8 cellular contexts compared by ENCODE assay signal in the genomic region with DNA sequence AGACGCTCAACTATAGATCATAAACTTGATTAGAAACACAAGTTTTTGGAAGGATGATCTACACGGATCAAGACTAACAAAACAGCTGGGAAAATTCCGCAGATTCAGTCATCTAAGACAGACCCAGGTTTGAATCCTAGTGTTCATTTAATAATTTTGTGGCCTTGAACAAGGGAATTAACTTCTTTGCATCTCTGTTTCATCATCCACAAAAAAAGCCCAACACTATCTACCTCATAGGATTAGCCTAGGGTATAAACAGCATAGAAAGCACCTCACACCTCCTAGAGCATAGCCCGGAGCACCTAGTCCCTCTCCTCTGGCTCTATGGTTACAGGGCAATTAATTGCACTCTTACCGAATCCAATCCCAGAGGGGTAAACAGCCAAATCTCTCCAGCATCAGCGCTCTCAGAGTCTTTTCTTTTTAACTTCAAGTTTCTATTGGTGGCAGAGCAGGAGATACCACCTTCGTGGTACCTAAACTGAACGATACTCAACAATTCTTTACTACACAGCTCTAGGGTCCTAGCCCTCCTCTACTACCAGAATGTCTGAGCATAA. TPM values are rescaled to one million over a fixed set of nuclear protein-coding genes. Genes with fewer than 3 reads are reported as not detected.
DNase-seq lines count a peak whose midpoint lies in the region; ATAC-seq and TF ChIP-seq lines count a peak whose summit lies in the region.

No MANE protein-coding gene starts in this region.

- intact Hi-C loops in activated CD8-positive, alpha-beta T cell treated with anti-CD3 and anti-CD28 coated beads for 36 hours (cut with micrococcal nuclease): loop anchor here (2.0 to 5.0 kb wide), 2 partner anchors 46 to 227 kb away; no protein-coding TSS in a partner anchor

- DNase-seq in activated naive CD4-positive, alpha-beta T cell treated with anti-CD3 and anti-CD28 coated beads, Interleukin-2, amount 10 ng/mL, durations not matched to agents 7 days and 5 days: no peak
- DNase-seq in activated naive CD4-positive, alpha-beta T cell treated with anti-CD3 and anti-CD28 coated beads, Interleukin-2, amount 50 U/mL, for 16 hours: no peak
- DNase-seq in activated CD8-positive, alpha-beta T cell treated with anti-CD3 and anti-CD28 coated beads for 36 hours: no peak
- DNase-seq in immature natural killer cell: no peak

- 72% methylated on average over 8 of the region's 8 CpGs for WGBS in thymus

- H3K9me3 ChIP-seq in thymus (ENCODE audit: control insufficient read depth): no peaks in the 10 kb centered on the region

- H3K27ac ChIP-seq in thymus (ENCODE audit: low read depth): peak overlapping the region; percentile 18

- peak overlapping the region; percentile 12 for H3K27ac Mint-ChIP-seq in activated naive CD4-positive, alpha-beta T cell treated with anti-CD3 and anti-CD28 coated beads, Interleukin-2, amount 10 ng/mL, durations not matched to agents 7 days and 5 days
- peak overlapping the region; percentile 99 for H3K27ac Mint-ChIP-seq in activated CD8-positive, alpha-beta T cell treated with anti-CD3 and anti-CD28 coated beads for 36 hours
- H3K27ac Mint-ChIP-seq in immature natural killer cell: peak overlapping the region in 5 of 6 donors; percentile 5 to 90 (median 39)

- peaks cover 25% of the 10 kb centered on the region for H3K4me1 ChIP-seq in thymus (ENCODE audit: control insufficient read depth, insufficient read depth, low read length)

- H3K4me3 ChIP-seq in thymus (ENCODE audit: low read length): peak overlapping the region; percentile 99

- no peaks in the 10 kb centered on the region for H3K27me3 Mint-ChIP-seq in activated naive CD4-positive, alpha-beta T cell treated with anti-CD3 and anti-CD28 coated beads, Interleukin-2, amount 10 ng/mL, durations not matched to agents 7 days and 5 days
- no peaks in the 10 kb centered on the region for H3K27me3 Mint-ChIP-seq in activated CD8-positive, alpha-beta T cell treated with anti-CD3 and anti-CD28 coated beads for 36 hours
- peaks cover 14 to 34% (median 20%) of the 10 kb centered on the region in 3 donors for H3K27me3 Mint-ChIP-seq in immature natural killer cell (ENCODE audit: low read depth in 3 of 3)

- H3K36me3 Mint-ChIP-seq in activated naive CD4-positive, alpha-beta T cell treated with anti-CD3 and anti-CD28 coated beads, Interleukin-2, amount 10 ng/mL, durations not matched to agents 7 days and 5 days: peaks cover 33% of the 10 kb centered on the region
- peaks cover 37% of the 10 kb centered on the region for H3K36me3 Mint-ChIP-seq in activated CD8-positive, alpha-beta T cell treated with anti-CD3 and anti-CD28 coated beads for 36 hours (ENCODE audit: low read depth)
- H3K36me3 Mint-ChIP-seq in immature natural killer cell: peaks cover 0 to 9% (median 0%) of the 10 kb centered on the region in 3 donors

- TF ChIP-seq CTCF in activated CD8-positive, alpha-beta T cell treated with anti-CD3 and anti-CD28 coated beads for 36 hours (IDR thresholded peaks at IDR 0.05): no peak

- no peak for ATAC-seq in activated CD8-positive, alpha-beta T cell treated with anti-CD3 and anti-CD28 coated beads for 36 hours
- ATAC-seq in HG03135 (IDR thresholded peaks at IDR 0.05; ENCODE audit: unreplicated experiment) (no peak), HG02763 (IDR thresholded peaks at IDR 0.05; ENCODE audit: unreplicated experiment) (no peak), GM19395 (IDR thresholded peaks at IDR 0.05; ENCODE audit: unreplicated experiment) (no peak)

- peaks cover 56% of the 10 kb centered on the region for H3K4me1 Mint-ChIP-seq in activated naive CD4-positive, alpha-beta T cell treated with anti-CD3 and anti-CD28 coated beads, Interleukin-2, amount 10 ng/mL, durations not matched to agents 7 days and 5 days
- H3K4me1 Mint-ChIP-seq in activated CD8-positive, alpha-beta T cell treated with anti-CD3 and anti-CD28 coated beads for 36 hours (ENCODE audit: low read depth): peaks cover 39% of the 10 kb centered on the region
- peaks cover 63 to 65% of the 10 kb centered on the region in 2 donors for H3K4me1 Mint-ChIP-seq in immature natural killer cell

- CTCF ChIA-PET in activated naive CD4-positive, alpha-beta T cell treated with anti-CD3 and anti-CD28 coated beads, Interleukin-2, amount 10 ng/mL, durations not matched to agents 7 days and 5 days (lab: Charles Lee): interaction anchor here (1.3 to 2.9 kb wide), 2 partner anchors 142 kb away, joined by 4 to 9 read pairs; no protein-coding TSS in a partner anchor
- CTCF ChIA-PET in activated CD8-positive, alpha-beta T cell treated with anti-CD3 and anti-CD28 coated beads for 36 hours (lab: Charles Lee): interaction anchor here (0.7 to 1.4 kb wide), 4 partner anchors 9 to 1192 kb away, joined by 3 to 4 read pairs (median 3); no protein-coding TSS in a partner anchor

- peak overlapping the region; percentile 82 for H3K4me3 Mint-ChIP-seq in activated naive CD4-positive, alpha-beta T cell treated with anti-CD3 and anti-CD28 coated beads, Interleukin-2, amount 10 ng/mL, durations not matched to agents 7 days and 5 days
- peak overlapping the region; percentile 92 for H3K4me3 Mint-ChIP-seq in activated CD8-positive, alpha-beta T cell treated with anti-CD3 and anti-CD28 coated beads for 36 hours
- H3K4me3 Mint-ChIP-seq in immature natural killer cell: peak overlapping the region; percentile 4 to 100 (median 13)

- H3K9me3 Mint-ChIP-seq in activated naive CD4-positive, alpha-beta T cell treated with anti-CD3 and anti-CD28 coated beads, Interleukin-2, amount 10 ng/mL, durations not matched to agents 7 days and 5 days: no peaks in the 10 kb centered on the region
- peaks cover 3% of the 10 kb centered on the region for H3K9me3 Mint-ChIP-seq in activated CD8-positive, alpha-beta T cell treated with anti-CD3 and anti-CD28 coated beads for 36 hours
- H3K9me3 Mint-ChIP-seq in immature natural killer cell: no peaks in the 10 kb centered on the region

- no peaks in the 10 kb centered on the region for H3K36me3 ChIP-seq in thymus (ENCODE audit: control insufficient read depth, insufficient read depth)

- POLR2A ChIA-PET in activated CD8-positive, alpha-beta T cell treated with anti-CD3 and anti-CD28 coated beads for 36 hours (lab: Charles Lee): interaction anchor here (0.9 to 6.5 kb wide), 4 partner anchors 9 to 178 kb away, joined by 3 to 111 read pairs (median 6); no protein-coding TSS in a partner anchor

- no peaks in the 10 kb centered on the region for H3K27me3 ChIP-seq in thymus (ENCODE audit: control insufficient read depth, insufficient read depth)

RNA-seq across cellular contexts. Expression of gene TBL1XR1, which starts 3.5 kb away (rescaled TPM):
- total RNA-seq in activated CD8-positive, alpha-beta T cell treated with anti-CD3 and anti-CD28 coated beads for 36 hours: 100 to 1,000 TPM; 153 to 158 TPM
- polyA plus RNA-seq in immature natural killer cell (10 to 100 TPM; 12.1 to 19.4 (median 13.0) TPM), thymus (66.5 TPM)

Comparison
In these comparisons a context has a peak if more than half of its experiments do, and no peak if none do; other contexts are left out.
1. H3K27ac Mint-ChIP-seq: peak in every context shown above with its lines; median percentile 99 in activated CD8-positive, alpha-beta T cell treated with anti-CD3 and anti-CD28 coated beads for 36 hours; 39 in immature natural killer cell; 12 in activated naive CD4-positive, alpha-beta T cell treated with anti-CD3 and anti-CD28 coated beads, Interleukin-2, amount 10 ng/mL, durations not matched to agents 7 days and 5 days.
2. H3K4me3 Mint-ChIP-seq: peak in every context shown above with its lines; median percentile 92 in activated CD8-positive, alpha-beta T cell treated with anti-CD3 and anti-CD28 coated beads for 36 hours; 82 in activated naive CD4-positive, alpha-beta T cell treated with anti-CD3 and anti-CD28 coated beads, Interleukin-2, amount 10 ng/mL, durations not matched to agents 7 days and 5 days; 13 in immature natural killer cell.